Comparison of ENCODE assay signal across 14 cellular contexts in the genomic region with DNA sequence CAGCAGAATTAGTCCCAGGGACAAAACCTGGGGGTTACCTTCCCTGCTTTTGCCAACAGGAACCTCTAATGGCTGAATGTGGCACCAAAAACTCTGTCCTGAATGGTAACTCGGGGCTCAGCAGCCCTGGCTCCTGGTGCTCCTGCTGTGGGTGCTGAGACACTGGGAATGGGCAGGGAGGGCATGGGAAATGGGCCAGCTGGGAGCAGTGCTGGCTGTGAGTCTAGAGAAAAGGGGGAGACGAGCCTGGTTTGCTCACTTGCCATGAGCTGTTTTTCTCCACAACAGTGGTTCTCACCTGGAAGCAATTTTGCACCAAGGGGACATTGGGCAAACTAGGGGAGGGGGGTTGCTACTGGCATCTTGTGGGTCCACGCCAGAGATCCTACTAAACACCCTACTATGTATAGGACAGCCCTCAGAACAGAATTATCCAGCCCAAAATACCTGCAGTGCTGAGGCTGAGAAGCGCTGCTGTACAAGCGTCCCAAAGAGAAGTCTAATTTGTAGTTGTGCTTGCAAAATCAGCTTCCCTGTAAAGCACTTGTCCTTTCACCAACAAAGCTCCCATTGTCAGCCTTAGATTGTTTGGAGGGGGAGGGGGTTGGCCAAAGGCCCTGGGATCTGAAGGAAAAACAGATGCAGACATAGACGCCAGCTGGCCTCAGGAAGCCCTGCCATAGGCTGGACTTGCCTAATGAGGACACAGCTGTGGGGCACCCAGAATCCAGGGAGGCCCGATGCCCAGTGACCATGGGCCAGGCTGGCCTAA. TPM values are rescaled to one million over a fixed set of nuclear protein-coding genes. Genes with fewer than 3 reads are reported as not detected.
DNase-seq lines count a peak whose midpoint lies in the region; ATAC-seq lines count a peak whose summit lies in the region.
"Had no signal": no experiment of that assay in that cellular context is flagged by ENCODE, and none has a peak within 500 bp of the region (broad histone marks: within the 10 kb centered on the region; RNA-seq: fewer than 3 reads in every experiment).

No MANE protein-coding gene starts in this region.

- ATAC-seq in activated T-cell treated with anti-CD3 and anti-CD28 coated beads, Interleukin-2, amount 50 U/mL, for 4 hours: no peak
- no peak for ATAC-seq in HG02588 (IDR thresholded peaks at IDR 0.05; ENCODE audit: unreplicated experiment)

- peaks cover 3% of the 10 kb centered on the region for H3K27me3 Mint-ChIP-seq in activated T-cell treated with anti-CD3 and anti-CD28 coated beads, Interleukin-2, amount 50 U/mL, for 4 hours (ENCODE audit: low read depth)

- DNase-seq in NCI-H2029 (lab: John Stamatoyannopoulos, UW): peak; percentile 1
- DNase-seq in NCI-H2029 treated with DMSO at 0.1 percent for 48 hours (lab: John Stamatoyannopoulos, UW): no peak
- peak in 60 of 61 donors; percentile 24 to 96 (median 86) for DNase-seq in caudate nucleus (lab: John Stamatoyannopoulos, UW)
- peak; percentile 35 for DNase-seq in left kidney (ENCODE audit: low read depth, low spot score)
- DNase-seq in superior temporal gyrus (ENCODE audit: extremely low spot score): peak; percentile 96
- no peak for DNase-seq in SHP77 treated with DMSO at 0.1 percent for 48 hours (lab: John Stamatoyannopoulos, UW)
- DNase-seq in activated T-cell treated with anti-CD3 and anti-CD28 coated beads, Interleukin-2, amount 50 U/mL, for 4 hours: no peak
- DNase-seq: activated T-cell treated with anti-CD3 and anti-CD28 coated beads for 4 hours, DMS153, kidney glomerular epithelial cell had no signal

- H3K27ac ChIP-seq in caudate nucleus (ENCODE audit: low read depth, low read length): peak overlapping the region; percentile 91

- no peaks in the 10 kb centered on the region for H3K36me3 Mint-ChIP-seq in activated T-cell treated with anti-CD3 and anti-CD28 coated beads, Interleukin-2, amount 50 U/mL, for 4 hours (ENCODE audit: insufficient read depth)

- H3K4me1 Mint-ChIP-seq in activated T-cell treated with anti-CD3 and anti-CD28 coated beads, Interleukin-2, amount 50 U/mL, for 4 hours (ENCODE audit: low read depth): no peaks in the 10 kb centered on the region

- H3K4me3 Mint-ChIP-seq in activated T-cell treated with anti-CD3 and anti-CD28 coated beads, Interleukin-2, amount 50 U/mL, for 4 hours: no peak overlapping the region

- H3K9me3 Mint-ChIP-seq in activated T-cell treated with anti-CD3 and anti-CD28 coated beads, Interleukin-2, amount 50 U/mL, for 4 hours: no peaks in the 10 kb centered on the region

RNA-seq across cellular contexts. Expression of gene LRRC74A, which starts 3.6 kb away (rescaled TPM):
- total RNA-seq in activated T-cell treated with anti-CD3 and anti-CD28 coated beads, Interleukin-2, amount 50 U/mL, for 4 hours: not detected
- total RNA-seq: A172, bronchial epithelial cell, esophagus muscularis mucosa had no signal

RNA-seq across cellular contexts. Expression of gene ANGEL1, which starts 17.2 kb away (rescaled TPM):
- total RNA-seq in activated T-cell treated with anti-CD3 and anti-CD28 coated beads, Interleukin-2, amount 50 U/mL, for 4 hours: 10 to 100 TPM; 12.5 to 17.3 (median 14.4) TPM

Comparison
In these comparisons a context has a peak if more than half of its experiments do, and no peak if none do; other contexts are left out.
1. DNase-seq: peak in NCI-H2029 (single experiment), caudate nucleus (60 of 61), left kidney (single experiment) and superior temporal gyrus (single experiment); none in NCI-H2029 treated with DMSO at 0.1 percent for 48 hours (single experiment), SHP77 treated with DMSO at 0.1 percent for 48 hours (single experiment) and activated T-cell treated with anti-CD3 and anti-CD28 coated beads, Interleukin-2, amount 50 U/mL, for 4 hours (single experiment).